ENCODE assay signal across 28 cellular contexts in the genomic region with DNA sequence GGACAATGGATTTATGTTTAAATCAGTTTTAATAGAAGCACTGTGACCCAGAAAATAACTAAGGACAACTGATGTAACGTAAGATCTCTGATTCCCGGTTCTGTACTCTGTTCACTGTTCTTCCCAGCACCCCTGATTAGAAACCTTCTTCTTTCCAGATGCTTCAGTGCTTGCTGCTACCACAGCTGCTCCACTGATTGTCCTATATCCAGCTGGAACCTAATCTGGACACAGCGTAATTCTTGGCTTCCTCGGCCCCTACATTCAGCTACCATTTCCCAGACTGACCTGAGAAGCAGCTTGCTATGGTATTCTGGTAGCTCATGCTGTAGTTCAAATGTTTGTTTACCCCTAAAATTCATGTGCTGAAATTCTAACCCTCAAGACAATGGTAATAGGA.
DNase-seq lines count a peak whose midpoint lies in the region; ATAC-seq, FAIRE-seq and TF ChIP-seq lines count a peak whose summit lies in the region.
"Had no signal": no experiment of that assay in that cellular context is flagged by ENCODE, and none has a peak within 500 bp of the region (broad histone marks: within the 10 kb centered on the region; RNA-seq: fewer than 3 reads in every experiment).

No MANE protein-coding gene starts in this region.

- TF ChIP-seq RAD21 in K562 (CRISPR knock-in tag; conservative IDR thresholded peaks at IDR 0.05 in 1 of 2, IDR thresholded peaks at IDR 0.05 in 1 of 2), result no peak

- H3K4me1 ChIP-seq in heart left ventricle, result peaks cover 0 to 15% (median 0%) of the 10 kb centered on the region in 12 donors
- H3K4me1 ChIP-seq in left ventricle myocardium inferior, result no peaks in the 10 kb centered on the region
- H3K4me1 ChIP-seq in right cardiac atrium (ENCODE audit: control insufficient read depth, insufficient read depth, low read length), result no peaks in the 10 kb centered on the region
- peaks cover 5 to 64% of the 10 kb centered on the region in 2 experiments; a peak in 4 of 5 replicates for H3K4me1 ChIP-seq in K562 (replicated peaks in 1 of 2; ENCODE audit: control insufficient read depth in 2 of 2, insufficient read depth in 2 of 2, low read length in 2 of 2)
- H3K4me1 ChIP-seq: BE2C had no signal

- H3K36me3 Mint-ChIP-seq in nephron progenitor cell (ENCODE audit: low read depth), result no peaks in the 10 kb centered on the region
- H3K36me3 Mint-ChIP-seq: CD8-positive, alpha-beta memory T cell had no signal

- ATAC-seq in heart left ventricle, result peak in 3 of 4 donors; percentile 50 to 64 (median 60)
- peak; percentile 18 to 51 for ATAC-seq in right cardiac atrium
- no peak for ATAC-seq in Right ventricle myocardium superior (ENCODE audit: poor library complexity)
- no peak for ATAC-seq in K562

- H3K27me3 ChIP-seq in heart left ventricle (no peaks in the 10 kb centered on the region), left ventricle myocardium inferior (ENCODE audit: low read depth) (no peaks in the 10 kb centered on the region), right cardiac atrium (ENCODE audit: control insufficient read depth, insufficient read depth) (no peaks in the 10 kb centered on the region), K562 (ENCODE audit: control insufficient read depth in 2 of 2, insufficient read depth in 2 of 2, low read length in 2 of 2) (no peaks in the 10 kb centered on the region)
- H3K27me3 ChIP-seq: BE2C, BLaER1 had no signal

- intact Hi-C loops in heart left ventricle (cut with DNase I), result no loop called here
- intact Hi-C loops in left ventricle myocardium inferior (cut with micrococcal nuclease), result no loop called here
- intact Hi-C loops in right cardiac atrium (cut with DNase I), result no loop called here
- intact Hi-C loops in Right ventricle myocardium superior (cut with DNase I), result no loop called here
- intact Hi-C loops in K562 (cut with micrococcal nuclease), result no loop called here

- no peak for FAIRE-seq in K562 (lab: Jason Lieb, UNC)
- FAIRE-seq: A204.1, GM12891, GM18507 had no signal

- no TSS peak for BruUV-seq in K562 (replicated peaks; lab: Mats Ljungman, UMichigan)

- POLR2A ChIA-PET in K562 (lab: Yijun Ruan, JAX), result interaction anchor here (2.3 kb wide), 1 partner anchor 13 kb away, joined by 11 read pairs; no protein-coding TSS in a partner anchor

- no peaks in the 10 kb centered on the region for H3K27me3 Mint-ChIP-seq in nephron progenitor cell (ENCODE audit: low read depth, poor library complexity)
- H3K27me3 Mint-ChIP-seq: CD4-positive, alpha-beta memory T cell; CD4-positive, CD25-positive, alpha-beta regulatory T cell had no signal

- peak overlapping the region; percentile 61 for H3K27ac Mint-ChIP-seq in nephron progenitor cell
- H3K27ac Mint-ChIP-seq: CD4-positive, alpha-beta memory T cell; CD4-positive, CD25-positive, alpha-beta regulatory T cell; CD8-positive, alpha-beta memory T cell had no signal

- H3K9me3 Mint-ChIP-seq in nephron progenitor cell, result no peaks in the 10 kb centered on the region

- DNase-seq in heart left ventricle (no peak), left ventricle myocardium inferior (no peak), right cardiac atrium (no peak), Right ventricle myocardium superior (no peak), K562 (ENCODE audit: extremely low read depth in 1 of 4, low spot score in 3 of 4) (peak in 1 of 4 experiments; percentile 6), nephron progenitor cell (no peak), GM13976 (ENCODE audit: low spot score) (no peak), GF-D8 (lab: John Stamatoyannopoulos, UW) (no peak)
- DNase-seq: 8988T; ACHN; BE2C; C1 segment of cervical spinal cord; CD4-positive, alpha-beta memory T cell; CD4-positive, CD25-positive, alpha-beta regulatory T cell; CD8-positive, alpha-beta memory T cell; COR-L47; DMS 273 treated with DMSO at 0.1 percent for 48 hours; DMS153; DMS53; DMS79; DND-41; EL; GDM1 had no signal

- peak overlapping the region; percentile 57 for H2AFZ ChIP-seq in K562 (ENCODE audit: low read depth, low read length)

- H3K4me3 ChIP-seq in heart left ventricle (no peak overlapping the region), left ventricle myocardium inferior (no peak overlapping the region), right cardiac atrium (ENCODE audit: low read length) (no peak overlapping the region), K562 (no peak overlapping the region)
- H3K4me3 ChIP-seq: BLaER1 had no signal

- H4K20me1 ChIP-seq in K562 (replicated peaks; ENCODE audit: control insufficient read depth, insufficient read depth, low read length), result no peaks in the 10 kb centered on the region
- H4K20me1 ChIP-seq: BLaER1 had no signal

- no peak for TF ChIP-seq EP300 in K562 (IDR thresholded peaks at IDR 0.05; ENCODE audit: low read length)

- no peaks in the 10 kb centered on the region for H3K9me1 ChIP-seq in K562 (ENCODE audit: control insufficient read depth, insufficient read depth, low read length)

- no peak overlapping the region for H3K9ac ChIP-seq in K562 (ENCODE audit: insufficient read depth in 1 of 2, low read depth in 2 of 2, low read length in 2 of 2)
- H3K9ac ChIP-seq: BLaER1 had no signal

- H3K4me3 Mint-ChIP-seq in nephron progenitor cell, result no peak overlapping the region
- H3K4me3 Mint-ChIP-seq: CD14-positive monocyte; CD4-positive, alpha-beta memory T cell; CD4-positive, CD25-positive, alpha-beta regulatory T cell; CD8-positive, alpha-beta memory T cell had no signal

- no peaks in the 10 kb centered on the region for H3K9me3 ChIP-seq in heart left ventricle
- no peaks in the 10 kb centered on the region for H3K9me3 ChIP-seq in left ventricle myocardium inferior (replicated peaks)
- no peaks in the 10 kb centered on the region for H3K9me3 ChIP-seq in right cardiac atrium (ENCODE audit: control insufficient read depth, low read length)
- peaks cover 15% of the 10 kb centered on the region for H3K9me3 ChIP-seq in K562 (replicated peaks; ENCODE audit: control insufficient read depth, insufficient read depth, low read depth, low read length)
- H3K9me3 ChIP-seq: BE2C, BLaER1 had no signal

- in situ Hi-C loops in K562 (cut with MboI), result loop anchor here (5.0 kb wide), 1 partner anchor 330 kb away; no protein-coding TSS in a partner anchor
- in situ Hi-C loops in GM13976 (cut with MboI; ENCODE audit: low sequenced_read_pairs, unreplicated experiment), result no loop called here

- TF ChIP-seq CTCF in heart left ventricle (IDR thresholded peaks at IDR 0.05), result no peak
- no peak for TF ChIP-seq CTCF in left ventricle myocardium inferior (IDR thresholded peaks at IDR 0.05; ENCODE audit: borderline replicate concordance)
- no peak for TF ChIP-seq CTCF in K562 (IDR thresholded peaks at IDR 0.05 in 2 of 3, conservative IDR thresholded peaks at IDR 0.05 in 1 of 3; ENCODE audit: insufficient read depth in 2 of 3, low read depth in 1 of 3, low read length in 3 of 3)
- TF ChIP-seq CTCF in nephron progenitor cell (IDR thresholded peaks at IDR 0.05), result no peak
- TF ChIP-seq CTCF in GM13976 (IDR thresholded peaks at IDR 0.05; ENCODE audit: borderline replicate concordance, control extremely low read depth, extremely low read depth, insufficient read depth, missing control alignments), result no peak

- no peaks in the 10 kb centered on the region for H3K79me2 ChIP-seq in K562 (ENCODE audit: control insufficient read depth, insufficient read depth, low read length)

- H3K4me1 Mint-ChIP-seq in nephron progenitor cell, result peaks cover 15% of the 10 kb centered on the region
- H3K4me1 Mint-ChIP-seq: CD4-positive, alpha-beta memory T cell; CD8-positive, alpha-beta memory T cell had no signal

- H3K27ac ChIP-seq in heart left ventricle (no peak overlapping the region), left ventricle myocardium inferior (replicated peaks) (no peak overlapping the region), right cardiac atrium (ENCODE audit: low read length) (no peak overlapping the region), K562 (ENCODE audit: extremely low read depth, low read depth, low read length) (peak overlapping the region; percentile 22; the same call in 2 of the 3 replicates)
- H3K27ac ChIP-seq: BLaER1 had no signal

- no peaks in the 10 kb centered on the region for H3K36me3 ChIP-seq in heart left ventricle
- no peaks in the 10 kb centered on the region for H3K36me3 ChIP-seq in left ventricle myocardium inferior
- H3K36me3 ChIP-seq in K562 (ENCODE audit: control insufficient read depth, insufficient read depth, low read length), result peaks cover 13% of the 10 kb centered on the region
- H3K36me3 ChIP-seq: BE2C, BLaER1 had no signal

- WGBS in heart left ventricle, 4 donors, result 79 to 87% (median 83%) methylated on average over 4 of the region's 4 CpGs
- 65% methylated on average over 4 of the region's 4 CpGs for WGBS in right cardiac atrium
- 82% methylated on average over 4 of the region's 4 CpGs for WGBS in K562 (ENCODE audit: insufficient coverage, low coverage, missing lambda C conversion rate)

- TF ChIP-seq POLR2A in heart left ventricle (IDR thresholded peaks at IDR 0.05) (no peak), K562 (conservative IDR thresholded peaks at IDR 0.05) (no peak)

- CTCF ChIA-PET in K562 (lab: Yijun Ruan, JAX; ENCODE audit: low intra/inter-chr PET ratio), result no interaction called here

- no peak overlapping the region for H3K4me2 ChIP-seq in K562 (ENCODE audit: insufficient read depth, low read length)
- H3K4me2 ChIP-seq: BLaER1 had no signal

TF ChIP-seq in K562, 482 proteins besides CTCF, POLR2A, EP300 and RAD21:
- TF ChIP-seq KDM4B (IDR thresholded peaks at IDR 0.05; ENCODE audit: borderline replicate concordance in 2 of 2, low read depth in 1 of 2) (no peak), RBM39 (optimal IDR thresholded peaks at IDR 0.05; ENCODE audit: low read depth, low read length) (no peak), ZKSCAN8 (CRISPR knock-in tag; IDR thresholded peaks at IDR 0.05) (0 out of 2 replicates have a peak, but pooled peaks have one; percentile 18)

Comparison
In these comparisons a context has a peak if more than half of its experiments do, and no peak if none do; other contexts are left out.
1. ATAC-seq: peak in heart left ventricle (3 of 4) and right cardiac atrium (2 of 2); none in Right ventricle myocardium superior (single experiment) and K562 (single experiment).